In the genomic region with DNA sequence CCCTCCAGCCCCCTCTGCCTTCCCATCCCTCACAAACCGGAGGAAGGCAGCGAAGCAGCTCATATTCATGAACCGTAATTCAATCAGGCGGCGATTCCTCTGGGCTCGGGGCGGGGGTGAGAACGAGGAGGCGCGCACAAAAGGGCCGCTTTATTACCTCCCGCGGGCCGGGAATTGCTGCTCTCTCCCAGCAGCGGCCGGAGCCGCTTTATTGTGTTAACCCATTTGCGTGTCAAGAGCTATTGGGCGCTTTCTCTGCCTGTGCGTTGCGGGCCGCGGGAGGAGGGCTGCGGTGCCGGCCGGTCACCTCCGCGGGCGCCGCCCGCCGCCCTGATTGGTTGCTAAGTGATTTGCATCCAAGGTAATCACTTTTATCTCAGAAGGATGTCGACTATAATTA, we compare ENCODE assay signal across 13 cellular contexts. TPM values are rescaled to one million over a fixed set of nuclear protein-coding genes. Genes with fewer than 3 reads are reported as not detected.
DNase-seq lines count a peak whose midpoint lies in the region; ATAC-seq and TF ChIP-seq lines count a peak whose summit lies in the region.
"Had no signal": no experiment of that assay in that cellular context is flagged by ENCODE, and none has a peak within 500 bp of the region (broad histone marks: within the 10 kb centered on the region; RNA-seq: fewer than 3 reads in every experiment).

No MANE protein-coding gene starts in this region.

- peak overlapping the region; percentile 70 for H3K4me3 Mint-ChIP-seq in endodermal cell

- H3K9me3 ChIP-seq in endodermal cell (ENCODE audit: control insufficient read depth, low read length) (no peaks in the 10 kb centered on the region), neuron (ENCODE audit: low read length) (no peaks in the 10 kb centered on the region)
- H3K9me3 ChIP-seq: thoracic aorta had no signal

- peak overlapping the region; percentile 59 for H3K27ac ChIP-seq in endodermal cell (ENCODE audit: low read depth, low read length)
- H3K27ac ChIP-seq: epithelial cell of prostate, skin epidermis, thoracic aorta had no signal

- H3K9me3 Mint-ChIP-seq in endodermal cell: no peaks in the 10 kb centered on the region

- H3K9ac ChIP-seq in endodermal cell (ENCODE audit: extremely low read depth, low read length, poor library complexity, severe bottlenecking): no peak overlapping the region

- no peak overlapping the region for H3K27ac Mint-ChIP-seq in endodermal cell

- no peaks in the 10 kb centered on the region for H3K36me3 ChIP-seq in H7 (replicated peaks; ENCODE audit: control insufficient read depth, insufficient read depth, low read length)
- peaks cover 9% of the 10 kb centered on the region for H3K36me3 ChIP-seq in endodermal cell (ENCODE audit: control insufficient read depth, insufficient read depth, low read length)
- no peaks in the 10 kb centered on the region for H3K36me3 ChIP-seq in neuron (ENCODE audit: insufficient read depth, low read length)
- H3K36me3 ChIP-seq: thoracic aorta had no signal

- H2AFZ ChIP-seq in neuron (ENCODE audit: low read depth, low read length): no peak overlapping the region

- peak overlapping the region; percentile 19; the same call in 1 of the 2 replicates for H3K4me3 ChIP-seq in H7 (ENCODE audit: insufficient read depth, low read depth, low read length)
- H3K4me3 ChIP-seq in endodermal cell (ENCODE audit: low read length): no peak overlapping the region
- H3K4me3 ChIP-seq in neuron (ENCODE audit: low read length): peak overlapping the region; percentile 20
- H3K4me3 ChIP-seq: skin epidermis, thoracic aorta had no signal

- peaks cover 24% of the 10 kb centered on the region for H3K27me3 ChIP-seq in H7 (ENCODE audit: control insufficient read depth, insufficient read depth, low read length)
- no peaks in the 10 kb centered on the region for H3K27me3 ChIP-seq in endodermal cell (ENCODE audit: control insufficient read depth, insufficient read depth, low read length, poor library complexity, severe bottlenecking)
- H3K27me3 ChIP-seq in neuron (ENCODE audit: insufficient read depth, low read length): no peaks in the 10 kb centered on the region

- ATAC-seq in HG02981 (IDR thresholded peaks at IDR 0.05; ENCODE audit: unreplicated experiment): no peak

- TF ChIP-seq CTCF in endodermal cell (conservative IDR thresholded peaks at IDR 0.05): no peak

- peak; percentile 87 for DNase-seq in H7
- DNase-seq in NCI-H2107 (lab: John Stamatoyannopoulos, UW): peak; percentile 53
- peak; percentile 97 for DNase-seq in endodermal cell
- DNase-seq in D341Med (ENCODE audit: low spot score): no peak
- DNase-seq in T-helper 1 cell: no peak
- DNase-seq: activated T-cell treated with anti-CD3 and anti-CD28 coated beads for 4 hours, NCI-H2029, Right ventricle myocardium superior had no signal

- H3K4me1 Mint-ChIP-seq in endodermal cell: peaks cover 44% of the 10 kb centered on the region

- H3K27me3 Mint-ChIP-seq in endodermal cell (ENCODE audit: insufficient read depth): peaks cover 8% of the 10 kb centered on the region

- peaks cover 25% of the 10 kb centered on the region for H3K4me1 ChIP-seq in endodermal cell (ENCODE audit: control insufficient read depth, insufficient read depth, low read length)
- H3K4me1 ChIP-seq in neuron (ENCODE audit: insufficient read depth, low read length): peaks cover 68% of the 10 kb centered on the region

- WGBS in endodermal cell (ENCODE audit: insufficient coverage in 1 of 2, insufficient read length in 1 of 2), 2 experiments: 3 to 6% methylated on average over 13 to 33 of the region's 33 CpGs

- H3K36me3 Mint-ChIP-seq in endodermal cell (ENCODE audit: low read depth): peaks cover 12% of the 10 kb centered on the region

RNA-seq across cellular contexts. Expression of gene FAM222A, which starts 4.8 kb away (rescaled TPM):
- 2.5 and 3.7 TPM in 2 replicates for total RNA-seq in H7 (2014; rRNA removed; shearing (Covaris generic))
- total RNA-seq in endodermal cell: 10 to 100 TPM; 21.6 to 24.4 TPM
- polyA plus RNA-seq in endodermal cell (2013, experiment 1 of 2): 8.7 TPM
- polyA plus RNA-seq in endodermal cell (2013, experiment 2 of 2): 8.7 TPM

Comparison
In these comparisons a context has a peak if more than half of its experiments do, and no peak if none do; other contexts are left out.
1. DNase-seq: peak in H7 (single experiment), NCI-H2107 (single experiment) and endodermal cell (single experiment); none in D341Med (single experiment) and T-helper 1 cell (0 of 5).